In the genomic region with DNA sequence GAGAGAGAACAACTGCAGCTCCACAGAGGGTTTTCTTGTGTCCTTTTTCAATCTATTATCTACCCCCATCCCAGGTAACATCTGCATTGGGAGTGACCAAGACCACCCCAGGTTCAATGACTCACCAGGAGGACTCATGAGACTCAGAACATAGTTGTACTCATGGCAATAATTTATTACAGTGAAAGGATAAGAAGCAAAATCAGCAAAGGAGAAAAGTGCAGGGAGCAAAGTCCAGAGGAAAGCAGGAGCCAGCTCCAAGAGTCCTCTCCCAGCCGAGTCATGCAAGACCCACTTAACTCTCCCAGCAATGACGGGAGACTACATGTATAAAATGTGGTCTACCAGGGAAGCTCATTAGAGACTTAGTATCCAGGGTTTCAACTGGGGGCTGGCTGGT, we compare ENCODE assay signal across 1 cellular context.
TF ChIP-seq lines count a peak whose summit lies in the region.

No MANE protein-coding gene starts in this region.

TF ChIP-seq in GM23338, 12 proteins besides CTCF, POLR2A, EP300 and RAD21 (continued from another document):
- TF ChIP-seq ZNF462 (CRISPR knock-in tag; IDR thresholded peaks at IDR 0.05) (no peak), EZH2 (IDR thresholded peaks at IDR 0.05; ENCODE audit: low read depth, unreplicated experiment) (no peak), ZNF331 (CRISPR knock-in tag; IDR thresholded peaks at IDR 0.05; ENCODE audit: low read depth) (no peak), REST (IDR thresholded peaks at IDR 0.05; ENCODE audit: unreplicated experiment) (no peak)
TF ChIP-seq in GM23338: peak in this region for 0.
